In the genomic region with DNA sequence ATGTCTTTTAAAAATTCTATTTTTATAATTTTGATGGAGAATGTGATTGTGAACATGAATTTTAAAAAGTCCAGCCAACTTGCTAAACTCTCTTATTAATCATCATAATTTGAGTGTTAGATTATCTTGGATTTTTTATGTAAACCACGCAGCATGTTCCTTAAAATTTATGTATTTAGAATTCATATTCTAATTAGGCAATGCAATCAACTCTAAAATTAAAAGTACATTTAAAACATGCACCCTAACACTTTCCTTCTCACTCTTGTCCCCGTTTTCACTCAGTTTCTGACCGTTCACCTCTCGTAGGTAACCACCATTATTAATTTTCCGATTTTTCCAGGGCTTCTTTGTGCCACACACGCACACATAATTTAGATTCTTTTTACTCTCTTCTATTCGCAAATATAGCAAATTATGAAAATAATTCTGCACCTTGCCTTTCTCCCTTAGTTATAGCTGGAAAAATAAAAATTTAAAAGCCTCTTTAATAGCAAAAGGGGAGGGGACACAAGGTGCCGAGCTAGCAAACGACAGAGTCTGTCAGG, we compare ENCODE assay signal across 1 cellular context.
TF ChIP-seq lines count a peak whose summit lies in the region.

No MANE protein-coding gene starts in this region.

TF ChIP-seq in HepG2, 621 proteins besides CTCF, POLR2A, EP300 and RAD21:
- TF ChIP-seq, protein P1, sequence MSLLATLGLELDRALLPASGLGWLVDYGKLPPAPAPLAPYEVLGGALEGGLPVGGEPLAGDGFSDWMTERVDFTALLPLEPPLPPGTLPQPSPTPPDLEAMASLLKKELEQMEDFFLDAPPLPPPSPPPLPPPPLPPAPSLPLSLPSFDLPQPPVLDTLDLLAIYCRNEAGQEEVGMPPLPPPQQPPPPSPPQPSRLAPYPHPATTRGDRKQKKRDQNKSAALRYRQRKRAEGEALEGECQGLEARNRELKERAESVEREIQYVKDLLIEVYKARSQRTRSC (CRISPR knock-in tag; IDR thresholded peaks at IDR 0.05; ENCODE audit: low read depth) = no peak
- no peak for TF ChIP-seq ZNF234 (CRISPR knock-in tag; conservative IDR thresholded peaks at IDR 0.05)
- no peak for TF ChIP-seq ZBTB38 (CRISPR knock-in tag; IDR thresholded peaks at IDR 0.05)
- TF ChIP-seq TBP (CRISPR knock-in tag; IDR thresholded peaks at IDR 0.05) = no peak
- TF ChIP-seq ZNF777 (CRISPR knock-in tag; IDR thresholded peaks at IDR 0.05) = no peak
- no peak for TF ChIP-seq ZBTB7B (CRISPR knock-in tag; IDR thresholded peaks at IDR 0.05)
- no peak for TF ChIP-seq ZNF569 (CRISPR knock-in tag; IDR thresholded peaks at IDR 0.05; ENCODE audit: borderline replicate concordance)
- TF ChIP-seq GPN1 (CRISPR knock-in tag; IDR thresholded peaks at IDR 0.05; ENCODE audit: borderline replicate concordance) = no peak
- TF ChIP-seq KLF9 (CRISPR knock-in tag; IDR thresholded peaks at IDR 0.05; ENCODE audit: low read depth) = 0 out of 2 replicates have a peak, but pooled peaks have one; percentile 29
- TF ChIP-seq ZNF775 (CRISPR knock-in tag; IDR thresholded peaks at IDR 0.05; ENCODE audit: borderline replicate concordance) = no peak
- no peak for TF ChIP-seq KDM5A (IDR thresholded peaks at IDR 0.05; ENCODE audit: borderline replicate concordance, low read length)
- TF ChIP-seq SP140L (CRISPR knock-in tag; IDR thresholded peaks at IDR 0.05; ENCODE audit: borderline replicate concordance) = no peak
- TF ChIP-seq ATF7 (IDR thresholded peaks at IDR 0.05) = no peak
- TF ChIP-seq ATF7 (CRISPR knock-in tag; IDR thresholded peaks at IDR 0.05) = no peak
- TF ChIP-seq ZNF282 (IDR thresholded peaks at IDR 0.05; ENCODE audit: partially characterized antibody) = no peak
- no peak for TF ChIP-seq ZNF713 (CRISPR knock-in tag; IDR thresholded peaks at IDR 0.05)
- no peak for TF ChIP-seq DNMT1 (CRISPR knock-in tag; IDR thresholded peaks at IDR 0.05)
- 0 out of 2 replicates have a peak, but pooled peaks have one; percentile 12 for TF ChIP-seq SIX4 (CRISPR knock-in tag; IDR thresholded peaks at IDR 0.05)
- TF ChIP-seq, protein P2, sequence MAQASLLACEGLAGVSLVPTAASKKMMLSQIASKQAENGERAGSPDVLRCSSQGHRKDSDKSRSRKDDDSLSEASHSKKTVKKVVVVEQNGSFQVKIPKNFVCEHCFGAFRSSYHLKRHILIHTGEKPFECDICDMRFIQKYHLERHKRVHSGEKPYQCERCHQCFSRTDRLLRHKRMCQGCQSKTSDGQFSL (CRISPR knock-in tag; IDR thresholded peaks at IDR 0.05) = no peak
- TF ChIP-seq ZNF207 (IDR thresholded peaks at IDR 0.05; ENCODE audit: borderline replicate concordance) = no peak
- no peak for TF ChIP-seq ZNF562 (CRISPR knock-in tag; IDR thresholded peaks at IDR 0.05; ENCODE audit: borderline replicate concordance)
- TF ChIP-seq HOXA5 (CRISPR knock-in tag; IDR thresholded peaks at IDR 0.05) = no peak
- TF ChIP-seq MAFK (conservative IDR thresholded peaks at IDR 0.05 in 1 of 2, IDR thresholded peaks at IDR 0.05 in 1 of 2; ENCODE audit: low read length in 2 of 2) = 0 out of 4 replicates have a peak, but pooled peaks of 1 of the 2 experiments have one; percentile 14
- TF ChIP-seq MAF1 (CRISPR knock-in tag; IDR thresholded peaks at IDR 0.05; ENCODE audit: borderline replicate concordance) = 0 out of 2 replicates have a peak, but pooled peaks have one; percentile 8
- TF ChIP-seq SIN3A (IDR thresholded peaks at IDR 0.05; ENCODE audit: borderline replicate concordance, low read depth, low read length) = no peak
- no peak for TF ChIP-seq ZNF687 (CRISPR knock-in tag; IDR thresholded peaks at IDR 0.05)
- no peak for TF ChIP-seq ZBTB7A (CRISPR knock-in tag; IDR thresholded peaks at IDR 0.05)
- TF ChIP-seq MYPOP (CRISPR knock-in tag; IDR thresholded peaks at IDR 0.05) = no peak
- TF ChIP-seq ZFP90 (CRISPR knock-in tag; IDR thresholded peaks at IDR 0.05; ENCODE audit: borderline replicate concordance) = no peak
- no peak for TF ChIP-seq ZNF776 (CRISPR knock-in tag; IDR thresholded peaks at IDR 0.05)
- TF ChIP-seq PHF20 (CRISPR knock-in tag; IDR thresholded peaks at IDR 0.05) = no peak
- TF ChIP-seq MIER2 (CRISPR knock-in tag; IDR thresholded peaks at IDR 0.05) = peak; percentile 51; the same call in 1 of the 2 replicates
- no peak for TF ChIP-seq NFATC3 (CRISPR knock-in tag; IDR thresholded peaks at IDR 0.05)
- TF ChIP-seq ZNF543 (CRISPR knock-in tag; IDR thresholded peaks at IDR 0.05) = no peak
- 0 out of 2 replicates have a peak, but pooled peaks have one; percentile 12 for TF ChIP-seq MIXL1 (CRISPR knock-in tag; IDR thresholded peaks at IDR 0.05)
- TF ChIP-seq ARID2 (CRISPR knock-in tag; IDR thresholded peaks at IDR 0.05; ENCODE audit: borderline replicate concordance) = 0 out of 2 replicates have a peak, but pooled peaks have one; percentile 47
- TF ChIP-seq CCAR2 (optimal IDR thresholded peaks at IDR 0.05; ENCODE audit: low read depth, low read length) = no peak
- TF ChIP-seq ZFP82 (CRISPR knock-in tag; IDR thresholded peaks at IDR 0.05; ENCODE audit: borderline replicate concordance) = peak; percentile 34; the same call in 1 of the 2 replicates
- TF ChIP-seq ZNF781 (CRISPR knock-in tag; IDR thresholded peaks at IDR 0.05; ENCODE audit: borderline replicate concordance, not compliant biosample characterization) = no peak
